23 cellular contexts compared by ENCODE assay signal in the genomic region with DNA sequence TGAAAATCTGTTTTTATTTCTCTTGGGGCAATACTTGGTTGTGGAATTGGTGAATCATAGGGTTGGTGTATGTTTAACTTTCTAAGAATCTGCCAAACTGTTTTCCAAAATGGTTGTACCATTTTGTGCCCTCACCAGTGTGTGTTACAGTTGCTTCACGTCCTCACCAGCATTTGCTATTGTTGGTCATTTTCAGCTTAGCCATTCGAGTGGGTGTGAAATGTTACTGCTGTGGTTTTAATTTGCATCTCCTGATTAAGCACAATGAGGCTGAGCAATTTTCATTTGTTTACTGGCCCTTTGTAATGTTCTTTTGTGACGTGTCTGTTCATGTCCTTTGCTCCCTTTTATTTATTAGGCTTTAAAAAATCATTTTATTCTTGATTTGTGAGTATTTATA.
"Had no signal": no experiment of that assay in that cellular context is flagged by ENCODE, and none has a peak within 500 bp of the region (broad histone marks: within the 10 kb centered on the region; RNA-seq: fewer than 3 reads in every experiment).

No MANE protein-coding gene starts in this region.

- H3K9me3 ChIP-seq: right atrium auricular region, tibial artery had no signal

- H3K27me3 Mint-ChIP-seq: activated CD4-positive, alpha-beta T cell treated with anti-CD3 and anti-CD28 coated beads, Interleukin-2, amount 10 ng/mL, durations not matched to agents 7 days and 5 days; activated T-cell treated with anti-CD3 and anti-CD28 coated beads, Interleukin-2, amount 50 U/mL, for 24 hours; progenitor cell of endocrine pancreas had no signal

- H3K36me3 ChIP-seq: right atrium auricular region, tibial artery had no signal

- H3K4me3 Mint-ChIP-seq: activated B cell treated with CpG ODN at 0.5 μM for 24 hours; activated CD4-positive, alpha-beta T cell treated with anti-CD3 and anti-CD28 coated beads, Interleukin-2, amount 10 ng/mL, durations not matched to agents 7 days and 5 days; activated CD8-positive, alpha-beta T cell treated with anti-CD3 and anti-CD28 coated beads, Interleukin-2, amount 10 ng/mL, durations not matched to agents 7 days and 5 days; activated T-cell treated with anti-CD3 and anti-CD28 coated beads, Interleukin-2, amount 50 U/mL, for 24 hours; neural crest cell had no signal

- H3K4me3 ChIP-seq: right atrium auricular region, tibial artery had no signal

- ATAC-seq: activated CD8-positive, alpha-beta T cell treated with anti-CD3 and anti-CD28 coated beads, Interleukin-2, amount 10 ng/mL, durations not matched to agents 7 days and 5 days; foreskin keratinocyte; left lobe of liver; stimulated activated naive CD8-positive, alpha-beta T cell treated with anti-CD3 and anti-CD28 coated beads, Interleukin-15, Interleukin-2, amounts not matched to agents 100 U/mL and 50 U/mL, for 24 hours had no signal

- H3K27me3 ChIP-seq: foreskin keratinocyte, right atrium auricular region had no signal

- H3K9me3 Mint-ChIP-seq: activated B cell treated with CpG ODN at 0.5 μM for 24 hours had no signal

- H3K4me1 ChIP-seq: right atrium auricular region had no signal

- H3K4me1 Mint-ChIP-seq: activated B cell treated with CpG ODN at 0.5 μM for 24 hours, neural crest cell had no signal

- DNase-seq: activated B cell treated with CpG ODN at 0.5 μM for 24 hours; activated CD4-positive, alpha-beta T cell treated with anti-CD3 and anti-CD28 coated beads, Interleukin-2, amount 10 ng/mL, durations not matched to agents 7 days and 5 days; activated CD8-positive, alpha-beta T cell treated with anti-CD3 and anti-CD28 coated beads, Interleukin-2, amount 10 ng/mL, durations not matched to agents 7 days and 5 days; activated effector memory CD4-positive, alpha-beta T cell treated with anti-CD3 and anti-CD28 coated beads, Interleukin-2, amount 50 U/mL, for 16 hours; activated naive CD4-positive, alpha-beta T cell treated with anti-CD3 and anti-CD28 coated beads, Interleukin-2, amount 50 U/mL, for 16 hours; activated T-cell treated with anti-CD3 and anti-CD28 coated beads, Interleukin-2, amount 50 U/mL, for 24 hours; aorta; cerebellar nuclear complex; effector CD8-positive, alpha-beta T cell; foreskin keratinocyte; glutamatergic neuron; hypothalamus; stimulated activated CD4-positive, alpha-beta T cell treated with anti-CD3 and anti-CD28 coated beads, Interleukin-12 subunit alpha, Interleukin-12 subunit beta, amount 100 ng/mL, for 4 hours; stimulated activated CD4-positive, alpha-beta T cell treated with anti-CD3 and anti-CD28 coated beads, Interleukin-1b, Interleukin-23, amount 100 ng/mL, for 48 hours; stimulated activated naive CD8-positive, alpha-beta T cell treated with anti-CD3 and anti-CD28 coated beads, Interleukin-15, Interleukin-2, amounts not matched to agents 100 U/mL and 50 U/mL, for 24 hours; substantia nigra; T-helper 1 cell; T-helper 9 cell; tibial artery had no signal

- H3K27ac Mint-ChIP-seq: activated B cell treated with CpG ODN at 0.5 μM for 24 hours; activated CD4-positive, alpha-beta T cell treated with anti-CD3 and anti-CD28 coated beads, Interleukin-2, amount 10 ng/mL, durations not matched to agents 7 days and 5 days; activated CD8-positive, alpha-beta T cell treated with anti-CD3 and anti-CD28 coated beads, Interleukin-2, amount 10 ng/mL, durations not matched to agents 7 days and 5 days; activated T-cell treated with anti-CD3 and anti-CD28 coated beads, Interleukin-2, amount 50 U/mL, for 24 hours; progenitor cell of endocrine pancreas had no signal

- H3K27ac ChIP-seq: foreskin keratinocyte, right atrium auricular region, tibial artery had no signal
